28 cellular contexts compared by ENCODE assay signal in the genomic region with DNA sequence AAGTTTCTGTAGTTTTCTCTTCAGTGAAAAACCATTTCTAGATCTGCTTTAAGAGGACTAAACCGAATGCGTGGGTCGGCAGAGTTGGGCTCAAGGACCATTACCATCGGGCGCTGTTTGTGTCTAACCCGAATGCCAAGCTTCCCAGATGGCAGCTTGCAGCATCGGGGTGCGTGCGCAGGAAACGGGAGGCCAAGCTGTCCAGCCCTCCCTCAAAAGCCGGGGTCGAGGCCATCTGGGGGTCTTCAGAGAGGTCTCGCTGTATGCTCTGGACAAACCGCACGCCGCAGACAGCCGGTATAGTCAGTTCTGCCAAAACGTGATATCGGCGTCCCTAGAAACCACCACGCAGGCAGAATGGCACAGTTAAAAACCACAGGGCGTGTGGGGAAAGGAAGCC.
"Had no signal": no experiment of that assay in that cellular context is flagged by ENCODE, and none has a peak within 500 bp of the region (broad histone marks: within the 10 kb centered on the region; RNA-seq: fewer than 3 reads in every experiment).

No MANE protein-coding gene starts in this region.

- H3K9me3 ChIP-seq: ovary, prostate gland, right lobe of liver, sigmoid colon, stomach, thoracic aorta, thyroid gland, tibial nerve, upper lobe of right lung, uterus had no signal

- H3K36me3 Mint-ChIP-seq: naive B cell; naive thymus-derived CD8-positive, alpha-beta T cell; natural killer cell treated with Interleukin-12 subunit alpha and Interleukin-12 subunit beta and Interleukin-15 and Interleukin-18, amount 100 ng/mL, for 72 hours; neural progenitor cell; stimulated activated effector memory CD8-positive, alpha-beta T cell treated with anti-CD3 and anti-CD28 coated beads, Interleukin-12 subunit alpha, Interleukin-12 subunit beta, amount 100 ng/mL, for 72 hours; stimulated activated naive B cell treated with anti-CD40 and anti-IgM and Interleukin-4, amounts not matched to agents 10 μg/mL and 1 μg/mL and 100 μg/mL, for 72 hours; type B pancreatic cell had no signal

- H3K4me1 ChIP-seq: neural progenitor cell, parathyroid adenoma, prostate gland, right lobe of liver, stomach, thyroid gland, tibial nerve, upper lobe of right lung, uterus had no signal

- H3K27me3 Mint-ChIP-seq: natural killer cell treated with Interleukin-12 subunit alpha and Interleukin-12 subunit beta and Interleukin-15 and Interleukin-18, amount 100 ng/mL, for 72 hours; stimulated activated naive CD8-positive, alpha-beta T cell treated with anti-CD3 and anti-CD28 coated beads, Interleukin-15, Interleukin-2, amounts not matched to agents 100 ng/mL and 50 ng/mL, for 24 hours; type B pancreatic cell had no signal

- H3K27me3 ChIP-seq: neural progenitor cell, ovary, right lobe of liver, sigmoid colon, thyroid gland, tibial nerve, upper lobe of right lung, uterus had no signal

- H3K27ac Mint-ChIP-seq: naive thymus-derived CD8-positive, alpha-beta T cell; natural killer cell treated with Interleukin-12 subunit alpha and Interleukin-12 subunit beta and Interleukin-15 and Interleukin-18, amount 100 ng/mL, for 72 hours; nephron progenitor cell; neural progenitor cell; stimulated activated effector memory CD8-positive, alpha-beta T cell treated with anti-CD3 and anti-CD28 coated beads, Interleukin-12 subunit alpha, Interleukin-12 subunit beta, amount 100 ng/mL, for 72 hours; stimulated activated naive B cell treated with anti-CD40 and anti-IgM and Interleukin-4, amounts not matched to agents 10 μg/mL and 1 μg/mL and 100 μg/mL, for 72 hours; stimulated activated naive CD8-positive, alpha-beta T cell treated with anti-CD3 and anti-CD28 coated beads, Interleukin-15, Interleukin-2, amounts not matched to agents 100 ng/mL and 50 ng/mL, for 24 hours; type B pancreatic cell had no signal

- H3K4me3 ChIP-seq: neural progenitor cell, ovary, prostate gland, right lobe of liver, sigmoid colon, stomach, thoracic aorta, thyroid gland, tibial nerve, upper lobe of right lung, uterus had no signal

- H3K79me2 ChIP-seq: parathyroid adenoma had no signal

- H3K4me3 Mint-ChIP-seq: naive B cell; naive thymus-derived CD8-positive, alpha-beta T cell; natural killer cell treated with Interleukin-12 subunit alpha and Interleukin-12 subunit beta and Interleukin-15 and Interleukin-18, amount 100 ng/mL, for 72 hours; nephron progenitor cell; neural progenitor cell; stimulated activated effector memory CD8-positive, alpha-beta T cell treated with anti-CD3 and anti-CD28 coated beads, Interleukin-12 subunit alpha, Interleukin-12 subunit beta, amount 100 ng/mL, for 72 hours; stimulated activated naive B cell treated with anti-CD40 and anti-IgM and Interleukin-4, amounts not matched to agents 10 μg/mL and 1 μg/mL and 100 μg/mL, for 72 hours; stimulated activated naive CD8-positive, alpha-beta T cell treated with anti-CD3 and anti-CD28 coated beads, Interleukin-15, Interleukin-2, amounts not matched to agents 100 ng/mL and 50 ng/mL, for 24 hours; type B pancreatic cell had no signal

- H3K36me3 ChIP-seq: neural progenitor cell, ovary, prostate gland, right lobe of liver, sigmoid colon, stomach, thoracic aorta, thyroid gland, tibial nerve, upper lobe of right lung, uterus had no signal

- H3K9me3 Mint-ChIP-seq: naive B cell; naive thymus-derived CD8-positive, alpha-beta T cell; natural killer cell treated with Interleukin-12 subunit alpha and Interleukin-12 subunit beta and Interleukin-15 and Interleukin-18, amount 100 ng/mL, for 72 hours; nephron progenitor cell; neural progenitor cell; stimulated activated effector memory CD8-positive, alpha-beta T cell treated with anti-CD3 and anti-CD28 coated beads, Interleukin-12 subunit alpha, Interleukin-12 subunit beta, amount 100 ng/mL, for 72 hours; stimulated activated naive B cell treated with anti-CD40 and anti-IgM and Interleukin-4, amounts not matched to agents 10 μg/mL and 1 μg/mL and 100 μg/mL, for 72 hours; stimulated activated naive CD8-positive, alpha-beta T cell treated with anti-CD3 and anti-CD28 coated beads, Interleukin-15, Interleukin-2, amounts not matched to agents 100 ng/mL and 50 ng/mL, for 24 hours; type B pancreatic cell had no signal

- H2AFZ ChIP-seq: neural progenitor cell, parathyroid adenoma had no signal

- H3K4me2 ChIP-seq: neural progenitor cell had no signal

- ATAC-seq: naive thymus-derived CD8-positive, alpha-beta T cell; natural killer cell treated with Interleukin-12 subunit alpha and Interleukin-12 subunit beta and Interleukin-15 and Interleukin-18, amount 100 ng/mL, for 72 hours; right cardiac atrium; right lobe of liver; stimulated activated effector memory CD8-positive, alpha-beta T cell treated with anti-CD3 and anti-CD28 coated beads, Interleukin-12 subunit alpha, Interleukin-12 subunit beta, amount 100 ng/mL, for 72 hours; stimulated activated naive B cell treated with anti-CD40 and anti-IgM and Interleukin-4, amounts not matched to agents 10 μg/mL and 1 μg/mL and 100 μg/mL, for 72 hours; upper lobe of right lung had no signal

- H3K4me1 Mint-ChIP-seq: naive B cell; naive thymus-derived CD8-positive, alpha-beta T cell; stimulated activated effector memory CD8-positive, alpha-beta T cell treated with anti-CD3 and anti-CD28 coated beads, Interleukin-12 subunit alpha, Interleukin-12 subunit beta, amount 100 ng/mL, for 72 hours had no signal

- DNase-seq: naive B cell; nephron progenitor cell; occipital lobe; ovary; right cardiac atrium; right lobe of liver; sigmoid colon; small intestine; stimulated activated CD4-positive, alpha-beta T cell treated with anti-CD3 and anti-CD28 coated beads, Interleukin-15, amount 100 ng/mL, for 24 hours; stimulated activated CD4-positive, alpha-beta T cell treated with anti-CD3 and anti-CD28 coated beads, Interleukin-2, amount 100 ng/mL, for 24 hours; stimulated activated CD4-positive, alpha-beta T cell treated with anti-CD3 and anti-CD28 coated beads, Interleukin-2, amount 100 ng/mL, for 48 hours; stimulated activated CD4-positive, alpha-beta T cell treated with anti-CD3 and anti-CD28 coated beads, Interleukin-4, amount 100 ng/mL, for 24 hours; stimulated activated naive B cell treated with anti-CD40 and anti-IgM and Interleukin-4, amounts not matched to agents 10 μg/mL and 1 μg/mL and 100 μg/mL, for 72 hours; stimulated activated naive CD4-positive, alpha-beta T cell treated with Interleukin-2 at 50 U/mL for 16 hours; stomach; thyroid gland; upper lobe of right lung; uterus had no signal

- H3K9ac ChIP-seq: neural progenitor cell, parathyroid adenoma had no signal

- H3K27ac ChIP-seq: neural progenitor cell, ovary, parathyroid adenoma, prostate gland, right lobe of liver, sigmoid colon, stomach, thoracic aorta, thyroid gland, tibial nerve, upper lobe of right lung, uterus had no signal
